8 cellular contexts compared by ENCODE assay signal in the genomic region with DNA sequence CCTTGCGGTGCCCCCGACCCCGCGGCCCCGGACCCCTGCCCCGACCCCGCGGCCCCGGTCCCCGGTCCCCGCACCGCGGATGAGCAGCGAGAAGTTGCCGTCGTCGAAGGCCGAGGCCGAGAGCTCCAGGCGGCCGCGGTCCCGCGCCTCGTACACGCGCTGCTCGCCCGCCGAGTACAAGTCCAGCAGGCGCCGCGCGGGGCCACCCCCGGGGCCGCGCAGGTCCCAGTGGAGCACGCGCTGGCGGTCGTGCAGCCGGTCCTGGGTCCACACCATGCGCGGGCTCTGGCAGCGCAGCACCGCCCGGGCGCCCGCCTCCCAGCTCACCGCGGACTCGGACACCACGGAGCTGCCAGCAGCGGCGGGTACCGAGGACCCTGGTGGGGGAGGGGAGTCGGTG. TPM values are rescaled to one million over a fixed set of nuclear protein-coding genes. Genes with fewer than 3 reads are reported as not detected.
DNase-seq lines count a peak whose midpoint lies in the region; ATAC-seq and TF ChIP-seq lines count a peak whose summit lies in the region.

No MANE protein-coding gene starts in this region.

- 8 to 10% methylated on average over 57 of the region's 57 CpGs for WGBS in sigmoid colon, 2 donors

- no peak for TF ChIP-seq POLR2A in sigmoid colon (IDR thresholded peaks at IDR 0.05)

- H3K4me1 ChIP-seq in sigmoid colon = peaks cover 0 to 81% (median 70%) of the 10 kb centered on the region in 4 donors

- peak; percentile 37 for DNase-seq in EL
- DNase-seq in NCI-H526 treated with DMSO at 0.1 percent for 48 hours (lab: John Stamatoyannopoulos, UW) = peak; percentile 24
- DNase-seq in fibroblast of gingiva (ENCODE audit: low read depth) = peak; percentile 51
- no peak for DNase-seq in sigmoid colon
- no peak for DNase-seq in superior temporal gyrus (ENCODE audit: extremely low spot score)
- no peak for DNase-seq in NCI-H446 (lab: John Stamatoyannopoulos, UW)
- DNase-seq in pons (ENCODE audit: low spot score) = no peak

- no peak for ATAC-seq in GM21576 (IDR thresholded peaks at IDR 0.05; ENCODE audit: unreplicated experiment)

- peak overlapping the region; percentile 61 to 95 (median 94) for H3K27ac ChIP-seq in sigmoid colon

- no peak for TF ChIP-seq CTCF in sigmoid colon (IDR thresholded peaks at IDR 0.05)

- H3K36me3 ChIP-seq in sigmoid colon = peaks cover 7 to 22% (median 11%) of the 10 kb centered on the region in 4 donors

- intact Hi-C loops in sigmoid colon (cut with DNase I) = no loop called here

- H3K27me3 ChIP-seq in sigmoid colon = no peaks in the 10 kb centered on the region

- no peaks in the 10 kb centered on the region for H3K9me3 ChIP-seq in sigmoid colon

- TF ChIP-seq EP300 in sigmoid colon (IDR thresholded peaks at IDR 0.05) = no peak

- peak overlapping the region; percentile 14 to 69 (median 46) for H3K4me3 ChIP-seq in sigmoid colon

RNA-seq across cellular contexts. Expression of gene MXRA8, which starts 3.0 kb away (rescaled TPM):
- 100 to 1,000 TPM in 3 of 4 donors, 10 to 100 TPM in 1; 78.8 to 234 (median 114) TPM for total RNA-seq in sigmoid colon
- 10 to 100 TPM in 2 of 3 donors, 1 to 10 TPM in 1; 2.8 to 26.2 (median 22.2) TPM for polyA plus RNA-seq in sigmoid colon

RNA-seq across cellular contexts. Expression of gene DVL1, which starts 6.2 kb away (rescaled TPM):
- total RNA-seq in sigmoid colon = 10 to 100 TPM; 50.7 to 85.0 (median 61.9) TPM
- 10 to 100 TPM; 25.8 to 59.9 (median 36.3) TPM for polyA plus RNA-seq in sigmoid colon

RNA-seq across cellular contexts. Expression of gene AURKAIP1, which starts 19.6 kb away (rescaled TPM):
- total RNA-seq in sigmoid colon = 100 to 1,000 TPM in 3 of 4 donors, 10 to 100 TPM in 1; 89.3 to 143 (median 124) TPM
- 100 to 1,000 TPM; 263 to 288 (median 271) TPM for polyA plus RNA-seq in sigmoid colon

RNA-seq across cellular contexts. Expression of gene TAS1R3, which starts 24.3 kb away (rescaled TPM):
- total RNA-seq in sigmoid colon = not detected
- polyA plus RNA-seq in sigmoid colon = under 1 TPM in 2 of 3 donors, not detected in 1; 0.60 to 0.64 TPM

RNA-seq across cellular contexts. Expression of gene CPTP, which starts 30.8 kb away (rescaled TPM):
- 10 to 100 TPM in 2 of 4 donors, 1 to 10 TPM in 2; 8.4 to 21.6 (median 10.5) TPM for total RNA-seq in sigmoid colon
- 10 to 100 TPM; 41.4 to 57.1 (median 42.0) TPM for polyA plus RNA-seq in sigmoid colon

Comparison
In these comparisons a context has a peak if more than half of its experiments do, and no peak if none do; other contexts are left out.
1. DNase-seq: peak in EL (single experiment), NCI-H526 treated with DMSO at 0.1 percent for 48 hours (single experiment) and fibroblast of gingiva (single experiment); none in sigmoid colon (single experiment), superior temporal gyrus (single experiment), NCI-H446 (0 of 2) and pons (single experiment).